25 cellular contexts compared by ENCODE assay signal in genomic region chr19:18685597-18686164, GRCh38. TPM values are rescaled to one million over a fixed set of nuclear protein-coding genes. Genes with fewer than 3 reads are reported as not detected.
DNase-seq lines count a peak whose midpoint lies in the region; ATAC-seq and TF ChIP-seq lines count a peak whose summit lies in the region.
"Had no signal": no experiment of that assay in that cellular context is flagged by ENCODE, and none has a peak within 500 bp of the region (broad histone marks: within the 10 kb centered on the region; RNA-seq: fewer than 3 reads in every experiment).

No MANE protein-coding gene starts in this region.

- no peak for ATAC-seq in activated T-cell treated with anti-CD3 and anti-CD28 coated beads, Interleukin-2, amount 50 U/mL, for 72 hours (replicated peaks in 1 of 2)
- ATAC-seq in left lobe of liver (peak; percentile 45), GM18858 (IDR thresholded peaks at IDR 0.05; ENCODE audit: unreplicated experiment) (no peak)
- ATAC-seq in stimulated activated memory B cell treated with anti-CD40 and anti-IgM and Interleukin-4, amounts not matched to agents 10 μg/mL and 1 μg/mL and 100 μg/mL, for 72 hours: no peak
- ATAC-seq: activated T-helper 17 cell treated with anti-CD3 and anti-CD28 coated beads, Interleukin-2, amount 50 U/mL, for 72 hours; left lung; right cardiac atrium; SK-N-SH treated with all-trans-retinoic acid at 6 μM for 48 hours had no signal

- no peaks in the 10 kb centered on the region for H3K36me3 ChIP-seq in colonic mucosa
- H3K36me3 ChIP-seq: BE2C, left lung, transverse colon had no signal

- H3K27ac Mint-ChIP-seq in activated T-cell treated with anti-CD3 and anti-CD28 coated beads, Interleukin-2, amount 50 U/mL, for 24 hours: peak overlapping the region; percentile 24
- H3K27ac Mint-ChIP-seq in activated T-cell treated with anti-CD3 and anti-CD28 coated beads, Interleukin-2, amount 50 U/mL, for 72 hours: no peak overlapping the region
- H3K27ac Mint-ChIP-seq in stimulated activated memory B cell treated with anti-CD40 and anti-IgM and Interleukin-4, amounts not matched to agents 10 μg/mL and 1 μg/mL and 100 μg/mL, for 72 hours: peak overlapping the region; percentile 20

- H3K4me3 Mint-ChIP-seq in activated T-cell treated with anti-CD3 and anti-CD28 coated beads, Interleukin-2, amount 50 U/mL, for 24 hours: peak overlapping the region; percentile 1
- H3K4me3 Mint-ChIP-seq in activated T-cell treated with anti-CD3 and anti-CD28 coated beads, Interleukin-2, amount 50 U/mL, for 72 hours: no peak overlapping the region
- no peak overlapping the region for H3K4me3 Mint-ChIP-seq in stimulated activated memory B cell treated with anti-CD40 and anti-IgM and Interleukin-4, amounts not matched to agents 10 μg/mL and 1 μg/mL and 100 μg/mL, for 72 hours

- no peaks in the 10 kb centered on the region for H3K9me3 Mint-ChIP-seq in activated T-cell treated with anti-CD3 and anti-CD28 coated beads, Interleukin-2, amount 50 U/mL, for 24 hours
- H3K9me3 Mint-ChIP-seq in activated T-cell treated with anti-CD3 and anti-CD28 coated beads, Interleukin-2, amount 50 U/mL, for 72 hours: no peaks in the 10 kb centered on the region
- no peaks in the 10 kb centered on the region for H3K9me3 Mint-ChIP-seq in stimulated activated memory B cell treated with anti-CD40 and anti-IgM and Interleukin-4, amounts not matched to agents 10 μg/mL and 1 μg/mL and 100 μg/mL, for 72 hours
- H3K9me3 Mint-ChIP-seq: activated T-helper 17 cell treated with anti-CD3 and anti-CD28 coated beads, Interleukin-2, amount 50 U/mL, for 72 hours had no signal

- H3K4me1 ChIP-seq in colonic mucosa: peaks cover 7% of the 10 kb centered on the region
- H3K4me1 ChIP-seq: BE2C had no signal

- H3K36me3 Mint-ChIP-seq in activated T-cell treated with anti-CD3 and anti-CD28 coated beads, Interleukin-2, amount 50 U/mL, for 24 hours (ENCODE audit: low read depth): peaks cover 2% of the 10 kb centered on the region
- no peaks in the 10 kb centered on the region for H3K36me3 Mint-ChIP-seq in activated T-cell treated with anti-CD3 and anti-CD28 coated beads, Interleukin-2, amount 50 U/mL, for 72 hours (ENCODE audit: insufficient read depth in 2 of 2)
- peaks cover 6% of the 10 kb centered on the region for H3K36me3 Mint-ChIP-seq in stimulated activated memory B cell treated with anti-CD40 and anti-IgM and Interleukin-4, amounts not matched to agents 10 μg/mL and 1 μg/mL and 100 μg/mL, for 72 hours

- H3K27ac ChIP-seq in colonic mucosa: no peak overlapping the region
- H3K27ac ChIP-seq: 22Rv1, epithelial cell of prostate, KMS-11, left lung, transverse colon had no signal

- no peaks in the 10 kb centered on the region for H3K27me3 ChIP-seq in colonic mucosa
- H3K27me3 ChIP-seq: BE2C, dorsolateral prefrontal cortex, left lung, transverse colon had no signal

- H3K9ac ChIP-seq in colonic mucosa (ENCODE audit: low read depth in 2 of 2, low read length in 2 of 2): no peak overlapping the region
- H3K9ac ChIP-seq: KMS-11 had no signal

- intact Hi-C loops in colonic mucosa (cut with DNase I): loop anchor here (10.0 kb wide), 1 partner anchor 159 kb away; no protein-coding TSS in a partner anchor

- no peaks in the 10 kb centered on the region for H3K9me3 ChIP-seq in colonic mucosa
- H3K9me3 ChIP-seq: BE2C, left lung, transverse colon had no signal

- peaks cover 31% of the 10 kb centered on the region for H3K4me1 Mint-ChIP-seq in activated T-cell treated with anti-CD3 and anti-CD28 coated beads, Interleukin-2, amount 50 U/mL, for 24 hours (ENCODE audit: low read depth)
- peaks cover 30% of the 10 kb centered on the region for H3K4me1 Mint-ChIP-seq in activated T-cell treated with anti-CD3 and anti-CD28 coated beads, Interleukin-2, amount 50 U/mL, for 72 hours (ENCODE audit: low read depth)
- peaks cover 42% of the 10 kb centered on the region for H3K4me1 Mint-ChIP-seq in stimulated activated memory B cell treated with anti-CD40 and anti-IgM and Interleukin-4, amounts not matched to agents 10 μg/mL and 1 μg/mL and 100 μg/mL, for 72 hours

- no peak overlapping the region for H3K4me3 ChIP-seq in colonic mucosa
- H3K4me3 ChIP-seq: left lung, transverse colon had no signal

- DNase-seq in activated T-cell treated with anti-CD3 and anti-CD28 coated beads, Interleukin-2, amount 50 U/mL, for 24 hours: no peak
- no peak for DNase-seq in activated T-cell treated with anti-CD3 and anti-CD28 coated beads, Interleukin-2, amount 50 U/mL, for 72 hours
- DNase-seq in amniotic epithelial cell (ENCODE audit: low read depth): peak; percentile 8
- DNase-seq in left lobe of liver (ENCODE audit: low spot score): no peak
- DNase-seq in NCI-H69 (lab: John Stamatoyannopoulos, UW): no peak
- no peak for DNase-seq in colonic mucosa
- DNase-seq: activated CD4-positive, alpha-beta T cell treated with anti-CD3 and anti-CD28 coated beads for 1 hour; BE2C; caudate nucleus; DND-41; dorsolateral prefrontal cortex; left lung; NCI-H1048; NCI-H2029; occipital lobe; stimulated activated naive CD4-positive, alpha-beta T cell; transverse colon had no signal

- no peak for TF ChIP-seq CTCF in colonic mucosa (IDR thresholded peaks at IDR 0.05)

- no peaks in the 10 kb centered on the region for H3K27me3 Mint-ChIP-seq in activated T-cell treated with anti-CD3 and anti-CD28 coated beads, Interleukin-2, amount 50 U/mL, for 24 hours
- H3K27me3 Mint-ChIP-seq in activated T-cell treated with anti-CD3 and anti-CD28 coated beads, Interleukin-2, amount 50 U/mL, for 72 hours (ENCODE audit: low read depth): no peaks in the 10 kb centered on the region
- H3K27me3 Mint-ChIP-seq in stimulated activated memory B cell treated with anti-CD40 and anti-IgM and Interleukin-4, amounts not matched to agents 10 μg/mL and 1 μg/mL and 100 μg/mL, for 72 hours: no peaks in the 10 kb centered on the region
- H3K27me3 Mint-ChIP-seq: activated T-helper 17 cell treated with anti-CD3 and anti-CD28 coated beads, Interleukin-2, amount 50 U/mL, for 72 hours had no signal

RNA-seq across cellular contexts. Expression of gene CRTC1, which starts 2.2 kb away (rescaled TPM):
- 1 to 10 TPM; 7.1 to 7.3 TPM for total RNA-seq in activated T-cell treated with anti-CD3 and anti-CD28 coated beads, Interleukin-2, amount 50 U/mL, for 72 hours
- total RNA-seq in left lobe of liver (6.2 TPM), colonic mucosa (10 to 100 TPM in 1 of 2 donors, 1 to 10 TPM in 1; 7.6 to 10.3 TPM)

RNA-seq across cellular contexts. Expression of gene KLHL26, which starts 48.9 kb away (rescaled TPM):
- total RNA-seq in activated T-cell treated with anti-CD3 and anti-CD28 coated beads, Interleukin-2, amount 50 U/mL, for 72 hours: 10 to 100 TPM; 10.1 to 11.1 TPM
- total RNA-seq in left lobe of liver: 6.1 TPM
- total RNA-seq in colonic mucosa: 10 to 100 TPM in 1 of 2 donors, 1 to 10 TPM in 1; 7.3 to 14.7 TPM
